ENCODE assay signal across 1 cellular context in the genomic region with DNA sequence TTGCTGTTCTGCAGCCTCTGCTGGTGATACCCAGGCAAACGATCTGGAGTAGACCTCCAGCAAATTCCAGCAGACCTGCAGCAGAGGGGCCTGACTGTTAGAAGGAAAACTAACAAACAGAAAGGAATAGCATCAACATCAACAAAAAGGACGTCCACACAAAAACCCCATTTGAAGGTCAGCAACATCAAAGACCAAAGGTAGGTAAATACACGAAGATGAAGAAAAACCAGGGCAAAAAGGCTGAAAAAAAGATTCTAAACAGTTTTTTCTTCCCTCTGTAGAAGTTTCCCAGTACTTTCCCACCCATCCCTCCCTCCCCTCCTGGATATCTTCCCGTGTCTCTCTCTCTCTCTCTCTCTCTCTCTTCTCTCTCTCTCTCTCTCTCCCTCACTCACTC.
TF ChIP-seq lines count a peak whose summit lies in the region.
"Not testable (repeated sequence)": the region's sequence is repeated elsewhere in the genome, so short reads cannot be mapped to it uniquely, and the experiment has no call there.

No MANE protein-coding gene starts in this region.

TF ChIP-seq in HepG2, 621 proteins besides CTCF, POLR2A, EP300 and RAD21 (continued from another document):
- TF ChIP-seq FOXP4 (CRISPR knock-in tag; IDR thresholded peaks at IDR 0.05): peak; percentile 76
- not testable (repeated sequence) for TF ChIP-seq FOXP1, SOX6 (IDR thresholded peaks at IDR 0.05)
- peak; percentile 63 for TF ChIP-seq FOXP1 (CRISPR knock-in tag; IDR thresholded peaks at IDR 0.05)
- TF ChIP-seq SOX6 (CRISPR knock-in tag; IDR thresholded peaks at IDR 0.05): peak; percentile 47; the same call in 1 of the 2 replicates
- peak; percentile 58 for TF ChIP-seq PAXIP1 (CRISPR knock-in tag; conservative IDR thresholded peaks at IDR 0.05)
